22 cellular contexts compared by ENCODE assay signal in genomic region chr22:19507534-19507861, GRCh38. TPM values are rescaled to one million over a fixed set of nuclear protein-coding genes. Genes with fewer than 3 reads are reported as not detected.
"Had no signal": no experiment of that assay in that cellular context is flagged by ENCODE, and none has a peak within 500 bp of the region (broad histone marks: within the 10 kb centered on the region; RNA-seq: fewer than 3 reads in every experiment).

No MANE protein-coding gene starts in this region.

- DNase-seq: Karpas-422, KG1, MG63, NCI-H1092, NCI-H1105 treated with DMSO at 0.1 percent for 48 hours, NCI-H1417 treated with DMSO at 0.1 percent for 48 hours, NCI-H146, NCI-H187, NCI-H2029, NCI-H2081 treated with DMSO at 0.1 percent for 48 hours, NCI-H2171, NCI-H226, NCI-H446, NCI-H510A, NCI-H524 treated with DMSO at 0.1 percent for 48 hours, NCI-H69, NCI-H774, RPMI8226, SIG-M5 had no signal

- H3K4me1 ChIP-seq: SJSA1 had no signal

- H3K9me3 ChIP-seq: MG63, SJSA1 had no signal

- H3K27me3 ChIP-seq: MG63, SJSA1 had no signal

- H3K4me3 ChIP-seq: MG63, SJSA1, SK-N-MC had no signal

- H3K27ac ChIP-seq: SJSA1, SK-N-MC had no signal

RNA-seq across cellular contexts. Expression of gene CLDN5, which starts 16.7 kb away (rescaled TPM):
- total RNA-seq: HT-29, SJSA1 had no signal
